In genomic region chr12:103513875-103514274, GRCh38 we compare ENCODE assay signal across 1 cellular context.
TF ChIP-seq lines count a peak whose summit lies in the region.

No MANE protein-coding gene starts in this region.

TF ChIP-seq in GM23338, 12 proteins besides CTCF, POLR2A, EP300 and RAD21:
- TF ChIP-seq EZH2 (IDR thresholded peaks at IDR 0.05; ENCODE audit: low read depth, unreplicated experiment) (no peak), CREB1 (CRISPR knock-in tag; IDR thresholded peaks at IDR 0.05; ENCODE audit: low read depth) (no peak), EZH2phosphoT487 (IDR thresholded peaks at IDR 0.05; ENCODE audit: unreplicated experiment) (no peak), NANOG (IDR thresholded peaks at IDR 0.05; ENCODE audit: borderline replicate concordance) (no peak), REST (IDR thresholded peaks at IDR 0.05; ENCODE audit: unreplicated experiment) (no peak), JUNB (IDR thresholded peaks at IDR 0.05; ENCODE audit: unreplicated experiment) (no peak), POLR2AphosphoS5 (IDR thresholded peaks at IDR 0.05; ENCODE audit: low read depth) (no peak), ZNF114 (CRISPR knock-in tag; IDR thresholded peaks at IDR 0.05) (no peak), ZNF331 (CRISPR knock-in tag; IDR thresholded peaks at IDR 0.05; ENCODE audit: low read depth) (no peak), ZNF462 (CRISPR knock-in tag; IDR thresholded peaks at IDR 0.05) (no peak), STAT1 (IDR thresholded peaks at IDR 0.05; ENCODE audit: unreplicated experiment) (no peak)
- TF ChIP-seq, protein P1, sequence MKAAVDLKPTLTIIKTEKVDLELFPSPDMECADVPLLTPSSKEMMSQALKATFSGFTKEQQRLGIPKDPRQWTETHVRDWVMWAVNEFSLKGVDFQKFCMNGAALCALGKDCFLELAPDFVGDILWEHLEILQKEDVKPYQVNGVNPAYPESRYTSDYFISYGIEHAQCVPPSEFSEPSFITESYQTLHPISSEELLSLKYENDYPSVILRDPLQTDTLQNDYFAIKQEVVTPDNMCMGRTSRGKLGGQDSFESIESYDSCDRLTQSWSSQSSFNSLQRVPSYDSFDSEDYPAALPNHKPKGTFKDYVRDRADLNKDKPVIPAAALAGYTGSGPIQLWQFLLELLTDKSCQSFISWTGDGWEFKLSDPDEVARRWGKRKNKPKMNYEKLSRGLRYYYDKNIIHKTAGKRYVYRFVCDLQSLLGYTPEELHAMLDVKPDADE (IDR thresholded peaks at IDR 0.05), result no peak
